8 cellular contexts compared by ENCODE assay signal in the genomic region with DNA sequence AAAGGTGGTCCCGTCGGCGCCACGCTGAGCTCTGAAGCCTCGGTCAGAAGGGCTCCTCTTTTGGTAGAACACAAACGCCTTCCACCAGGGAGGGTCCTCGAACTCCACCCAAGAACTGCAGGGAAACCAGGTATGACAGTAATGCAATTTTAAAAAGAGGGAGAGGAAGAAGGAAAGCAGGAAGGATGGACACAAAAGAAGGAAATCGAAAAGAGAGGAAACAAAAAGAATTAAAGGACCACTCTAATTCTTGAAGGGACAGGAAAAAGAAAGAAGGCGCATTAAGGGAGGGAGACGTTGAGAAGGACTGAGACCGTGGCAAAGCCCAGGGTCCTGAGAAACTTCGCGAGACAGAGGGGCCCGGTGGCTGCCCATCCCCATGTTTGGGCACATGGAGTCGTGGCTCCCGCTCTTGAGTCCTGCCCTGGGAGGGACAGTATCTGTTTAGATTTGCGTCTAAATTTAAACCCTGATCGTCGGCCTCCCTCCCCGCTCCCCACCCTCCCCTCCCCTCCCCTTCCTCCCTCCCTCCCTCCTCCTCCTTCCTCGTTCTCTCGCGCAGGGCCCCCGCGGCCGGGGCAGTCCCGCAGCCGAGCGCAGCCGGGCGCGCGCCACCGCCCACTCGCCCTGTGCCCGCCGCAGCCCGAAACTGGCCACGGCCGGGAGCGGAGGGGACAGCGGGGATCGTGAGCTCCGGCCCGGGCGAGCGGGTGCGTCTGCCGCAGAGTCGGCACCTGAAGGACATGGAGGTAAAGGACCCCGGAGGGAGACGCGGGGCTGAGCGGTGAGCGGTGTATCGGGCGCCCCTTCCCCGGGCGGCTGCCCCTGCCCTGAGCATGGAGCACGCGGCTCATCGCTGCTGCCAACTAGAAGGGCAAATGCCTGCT. TPM values are rescaled to one million over a fixed set of nuclear protein-coding genes. Genes with fewer than 3 reads are reported as not detected.
DNase-seq lines count a peak whose midpoint lies in the region; ATAC-seq, FAIRE-seq and TF ChIP-seq lines count a peak whose summit lies in the region.

Gene RCSD1 (plus strand): TSS at position 552 of the 887 bp plus-strand sequence. CDS start 192 bp downstream, at position 744.

- H3K36me3 Mint-ChIP-seq in activated T-helper 17 cell treated with anti-CD3 and anti-CD28 coated beads, Interleukin-2, amount 50 U/mL, for 72 hours (ENCODE audit: low read depth), result peaks cover 63% of the 10 kb centered on the region

- no peaks in the 10 kb centered on the region for H3K9me3 ChIP-seq in ovary

- H3K27me3 ChIP-seq in ovary, result no peaks in the 10 kb centered on the region

- no peak within 1 kb of the TSS for H3K27ac ChIP-seq in ovary

- H3K4me3 Mint-ChIP-seq in activated T-helper 17 cell treated with anti-CD3 and anti-CD28 coated beads, Interleukin-2, amount 50 U/mL, for 72 hours, result peak within 1 kb of the TSS; percentile 98

- H3K9me3 Mint-ChIP-seq in activated T-helper 17 cell treated with anti-CD3 and anti-CD28 coated beads, Interleukin-2, amount 50 U/mL, for 72 hours, result peaks cover 6% of the 10 kb centered on the region

- no peaks in the 10 kb centered on the region for H3K27me3 Mint-ChIP-seq in activated T-helper 17 cell treated with anti-CD3 and anti-CD28 coated beads, Interleukin-2, amount 50 U/mL, for 72 hours

- no peak for TF ChIP-seq CTCF in ovary (IDR thresholded peaks at IDR 0.05)

- intact Hi-C loops in ovary (cut with DNase I), result no loop called here

- ATAC-seq in GM19035 (IDR thresholded peaks at IDR 0.05; ENCODE audit: unreplicated experiment), result peak; percentile 27
- peak; percentile 33 for ATAC-seq in activated T-helper 17 cell treated with anti-CD3 and anti-CD28 coated beads, Interleukin-2, amount 50 U/mL, for 72 hours (replicated peaks)

- no peak for FAIRE-seq in frontal cortex (lab: Jason Lieb, UNC)
- no peak for FAIRE-seq in urothelium cell line (lab: Jason Lieb, UNC)

- no peaks in the 10 kb centered on the region for H3K4me1 ChIP-seq in ovary (ENCODE audit: insufficient read depth)

- H3K27ac Mint-ChIP-seq in activated T-helper 17 cell treated with anti-CD3 and anti-CD28 coated beads, Interleukin-2, amount 50 U/mL, for 72 hours, result peak within 1 kb of the TSS; percentile 99

- peak within 1 kb of the TSS; percentile 49 for H3K4me3 ChIP-seq in ovary

- 9 to 14% (median 13%) methylated on average over 42 to 62 of the region's 62 CpGs for WGBS in ovary, 3 donors

- H3K4me1 Mint-ChIP-seq in activated T-helper 17 cell treated with anti-CD3 and anti-CD28 coated beads, Interleukin-2, amount 50 U/mL, for 72 hours, result peaks cover 42% of the 10 kb centered on the region

- peak; percentile 24 for DNase-seq in NCI-H526 treated with DMSO at 0.1 percent for 48 hours (lab: John Stamatoyannopoulos, UW)
- DNase-seq in frontal cortex (ENCODE audit: low spot score in 2 of 2), result peak; percentile 47 to 67
- peak in 1 of 5 donors; percentile 20 for DNase-seq in ovary
- no peak for DNase-seq in EL
- no peak for DNase-seq in urothelium cell line (ENCODE audit: low spot score)
- DNase-seq in DMS153 (lab: John Stamatoyannopoulos, UW), result no peak

- no peak for TF ChIP-seq POLR2A in ovary (IDR thresholded peaks at IDR 0.05)

- no peak for TF ChIP-seq EP300 in ovary (IDR thresholded peaks at IDR 0.05)

- H3K36me3 ChIP-seq in ovary, result no peaks in the 10 kb centered on the region

RNA-seq across cellular contexts. Expression of gene RCSD1, which starts in this region (rescaled TPM):
- total RNA-seq in activated T-helper 17 cell treated with anti-CD3 and anti-CD28 coated beads, Interleukin-2, amount 50 U/mL, for 72 hours, result 10 to 100 TPM; 69.0 to 75.5 TPM
- total RNA-seq in frontal cortex (4.5 TPM), ovary (1 to 10 TPM; 2.1 to 5.9 (median 3.0) TPM)
- 10 to 100 TPM in 1 of 2 donors, 1 to 10 TPM in 1; 4.1 to 10.9 TPM for polyA plus RNA-seq in ovary

Comparison
In these comparisons a context has a peak if more than half of its experiments do, and no peak if none do; other contexts are left out.
1. RNA of gene RCSD1 (total RNA-seq): 69.0 to 75.5 TPM in activated T-helper 17 cell treated with anti-CD3 and anti-CD28 coated beads, Interleukin-2, amount 50 U/mL, for 72 hours; 4.5 TPM in frontal cortex (single experiment) and 2.1 to 5.9 TPM in ovary; every median in the first group is over 10 times any median in the second.
2. DNase-seq: peak in NCI-H526 treated with DMSO at 0.1 percent for 48 hours (single experiment) and frontal cortex (2 of 2); none in EL (single experiment), urothelium cell line (single experiment) and DMS153 (single experiment).